Comparison of ENCODE assay signal across 30 cellular contexts in genomic region chr4:93066746-93067145, GRCh38.
A peak's percentile ranks its signal among the peaks of the same experiment; 100 is the strongest.
DNase-seq lines count a peak whose midpoint lies in the region; ATAC-seq, FAIRE-seq and TF ChIP-seq lines count a peak whose summit lies in the region.
"Had no signal": no experiment of that assay in that cellular context is flagged by ENCODE, and none has a peak within 500 bp of the region (broad histone marks: within the 10 kb centered on the region; RNA-seq: fewer than 3 reads in every experiment).

No MANE protein-coding gene starts in this region.

- no peaks in the 10 kb centered on the region for H3K27me3 Mint-ChIP-seq in activated T-helper 17 cell treated with anti-CD3 and anti-CD28 coated beads, Interleukin-2, amount 50 U/mL, for 72 hours
- H3K27me3 Mint-ChIP-seq: activated naive CD8-positive, alpha-beta T cell treated with anti-CD3 and anti-CD28 coated beads, Interleukin-2, amount 50 U/mL, for 24 hours; brain; IgD-negative memory B cell had no signal

- DNase-seq in H54 (ENCODE audit: insufficient read length, low spot score) (no peak), NCI-H460 (ENCODE audit: extremely low read depth, low read depth) (peak; percentile 1), bronchial epithelial cell (ENCODE audit: low read depth) (peak; percentile 86), kidney tubule cell (ENCODE audit: low spot score) (peak; percentile 25), ovary (no peak), D721Med (ENCODE audit: insufficient read length, low spot score) (no peak)
- DNase-seq: activated CD4-positive, alpha-beta T cell treated with anti-CD3 and anti-CD28 coated beads for 4 hours; activated CD8-positive, alpha-beta memory T cell treated with anti-CD3 and anti-CD28 coated beads for 24 hours; activated gamma-delta T cell; activated naive CD8-positive, alpha-beta T cell treated with anti-CD3 and anti-CD28 coated beads, Interleukin-2, amount 50 U/mL, for 24 hours; C1 segment of cervical spinal cord; Caco-2; heart left ventricle; left colon; NCI-H1105; NCI-H187 treated with DMSO at 0.1 percent for 48 hours; NCI-H526; Peyer's patch; posterior cingulate gyrus; right lobe of liver; stimulated activated CD4-positive, alpha-beta T cell treated with anti-CD3 and anti-CD28 coated beads, Interleukin-12 subunit alpha, Interleukin-12 subunit beta, amount 100 ng/mL, for 4 hours; stimulated activated CD4-positive, alpha-beta T cell treated with anti-CD3 and anti-CD28 coated beads, Interleukin-4, amount 100 ng/mL, for 1 hour; T-helper 2 cell had no signal

- no peak overlapping the region for H3K27ac Mint-ChIP-seq in activated T-helper 17 cell treated with anti-CD3 and anti-CD28 coated beads, Interleukin-2, amount 50 U/mL, for 72 hours
- H3K27ac Mint-ChIP-seq: activated naive CD8-positive, alpha-beta T cell treated with anti-CD3 and anti-CD28 coated beads, Interleukin-2, amount 50 U/mL, for 24 hours; brain; GM23338; IgD-negative memory B cell; type B pancreatic cell had no signal

- H3K36me3 Mint-ChIP-seq in activated T-helper 17 cell treated with anti-CD3 and anti-CD28 coated beads, Interleukin-2, amount 50 U/mL, for 72 hours (ENCODE audit: low read depth), result no peaks in the 10 kb centered on the region
- H3K36me3 Mint-ChIP-seq: brain, IgD-negative memory B cell, type B pancreatic cell had no signal

- no peak overlapping the region for H3K27ac ChIP-seq in ovary
- H3K27ac ChIP-seq: heart left ventricle, Peyer's patch, right lobe of liver had no signal

- intact Hi-C loops in ovary (cut with DNase I), result no loop called here

- H3K27me3 ChIP-seq in bronchial epithelial cell (ENCODE audit: control insufficient read depth, insufficient read depth, low read length), result no peaks in the 10 kb centered on the region
- no peaks in the 10 kb centered on the region for H3K27me3 ChIP-seq in ovary
- H3K27me3 ChIP-seq: heart left ventricle, Peyer's patch, right lobe of liver had no signal

- 90 to 96% (median 95%) methylated on average over 1 of the region's 1 CpG for WGBS in ovary, 3 donors

- TF ChIP-seq CTCF in bronchial epithelial cell (IDR thresholded peaks at IDR 0.05; ENCODE audit: insufficient read depth, low read length, severe bottlenecking), result no peak
- no peak for TF ChIP-seq CTCF in ovary (IDR thresholded peaks at IDR 0.05)
- TF ChIP-seq CTCF in D721Med (IDR thresholded peaks at IDR 0.05; ENCODE audit: insufficient read depth, missing control alignments), result no peak

- H3K4me1 Mint-ChIP-seq in activated T-helper 17 cell treated with anti-CD3 and anti-CD28 coated beads, Interleukin-2, amount 50 U/mL, for 72 hours, result no peaks in the 10 kb centered on the region
- H3K4me1 Mint-ChIP-seq: activated naive CD8-positive, alpha-beta T cell treated with anti-CD3 and anti-CD28 coated beads, Interleukin-2, amount 50 U/mL, for 24 hours; IgD-negative memory B cell had no signal

- H3K9me3 Mint-ChIP-seq in activated T-helper 17 cell treated with anti-CD3 and anti-CD28 coated beads, Interleukin-2, amount 50 U/mL, for 72 hours, result no peaks in the 10 kb centered on the region
- H3K9me3 Mint-ChIP-seq: brain, GM23338, type B pancreatic cell had no signal

- TF ChIP-seq EP300 in ovary (IDR thresholded peaks at IDR 0.05), result no peak

- peak; percentile 87 for FAIRE-seq in H54 (lab: Jason Lieb, UNC)
- no peak for FAIRE-seq in bronchial epithelial cell (lab: Jason Lieb, UNC)
- no peak for FAIRE-seq in D721Med (lab: Jason Lieb, UNC)
- FAIRE-seq: endothelial cell of umbilical vein, GM12878 had no signal

- no peaks in the 10 kb centered on the region for H3K9me3 ChIP-seq in ovary
- H3K9me3 ChIP-seq: Caco-2, heart left ventricle, Peyer's patch, right lobe of liver had no signal

- TF ChIP-seq POLR2A in H54 (IDR thresholded peaks at IDR 0.05; ENCODE audit: low read depth, low read length) (no peak), ovary (IDR thresholded peaks at IDR 0.05) (no peak)

- H3K36me3 ChIP-seq in bronchial epithelial cell (ENCODE audit: control insufficient read depth, insufficient read depth, low read length), result no peaks in the 10 kb centered on the region
- H3K36me3 ChIP-seq in ovary, result no peaks in the 10 kb centered on the region
- H3K36me3 ChIP-seq: heart left ventricle, Peyer's patch, right lobe of liver had no signal

- H3K4me3 Mint-ChIP-seq in activated T-helper 17 cell treated with anti-CD3 and anti-CD28 coated beads, Interleukin-2, amount 50 U/mL, for 72 hours, result no peak overlapping the region
- H3K4me3 Mint-ChIP-seq: activated naive CD8-positive, alpha-beta T cell treated with anti-CD3 and anti-CD28 coated beads, Interleukin-2, amount 50 U/mL, for 24 hours; brain; GM23338; IgD-negative memory B cell; type B pancreatic cell had no signal

- ATAC-seq in activated T-helper 17 cell treated with anti-CD3 and anti-CD28 coated beads, Interleukin-2, amount 50 U/mL, for 72 hours (replicated peaks), result no peak
- ATAC-seq: activated naive CD8-positive, alpha-beta T cell treated with anti-CD3 and anti-CD28 coated beads, Interleukin-2, amount 50 U/mL, for 24 hours; GM12878; GM23338; heart left ventricle; left colon; right lobe of liver had no signal

- H3K4me1 ChIP-seq in ovary (ENCODE audit: insufficient read depth), result no peaks in the 10 kb centered on the region
- H3K4me1 ChIP-seq: Caco-2, heart left ventricle, Peyer's patch, right lobe of liver had no signal

- H3K4me3 ChIP-seq in bronchial epithelial cell (ENCODE audit: low read depth, low read length), result no peak overlapping the region
- no peak overlapping the region for H3K4me3 ChIP-seq in ovary
- H3K4me3 ChIP-seq: GM12878, GM23338, heart left ventricle, Peyer's patch, right lobe of liver had no signal

Comparison
In these comparisons a context has a peak if more than half of its experiments do, and no peak if none do; other contexts are left out.
1. DNase-seq: peak in NCI-H460 (single experiment), bronchial epithelial cell (single experiment) and kidney tubule cell (single experiment); none in H54 (single experiment), ovary (0 of 5) and D721Med (single experiment).